ENCODE assay signal across 19 cellular contexts in genomic region chr3:13477946-13478345, GRCh38. TPM values are rescaled to one million over a fixed set of nuclear protein-coding genes. Genes with fewer than 3 reads are reported as not detected.
DNase-seq lines count a peak whose midpoint lies in the region; ATAC-seq, FAIRE-seq and TF ChIP-seq lines count a peak whose summit lies in the region.
"Had no signal": no experiment of that assay in that cellular context is flagged by ENCODE, and none has a peak within 500 bp of the region (broad histone marks: within the 10 kb centered on the region; RNA-seq: fewer than 3 reads in every experiment).

No MANE protein-coding gene starts in this region.

- peak overlapping the region in 1 of 3 experiments; percentile 27; a peak in 2 of 6 replicates for H3K4me3 ChIP-seq in HepG2 (replicated peaks in 1 of 3; ENCODE audit: insufficient read depth in 1 of 3, low read depth in 2 of 3, low read length in 3 of 3)
- no peak overlapping the region for H3K4me3 ChIP-seq in right lobe of liver
- no peak overlapping the region for H3K4me3 ChIP-seq in BE2C (ENCODE audit: low read depth, low read length)

- H3K79me2 ChIP-seq in HepG2 (ENCODE audit: insufficient read depth, low read length) = peaks cover 8% of the 10 kb centered on the region

- H3K36me3 ChIP-seq in HepG2 (replicated peaks in 1 of 2; ENCODE audit: control insufficient read depth in 1 of 2, insufficient read depth in 2 of 2, low read length in 2 of 2) (no peaks in the 10 kb centered on the region; a peak in 1 of 5 replicates), right lobe of liver (no peaks in the 10 kb centered on the region), BE2C (no peaks in the 10 kb centered on the region)

- peaks cover 15% of the 10 kb centered on the region for H3K27me3 Mint-ChIP-seq in nephron progenitor cell (ENCODE audit: low read depth, poor library complexity)
- peaks cover 5% of the 10 kb centered on the region for H3K27me3 Mint-ChIP-seq in T-helper 2 cell treated with Interferon-gamma antibody and Interleukin-4, amounts not matched to agents 5 μg/mL and 100 μg/mL, for 36 hours (ENCODE audit: low read depth)

- CTCF ChIA-PET in HepG2 (lab: Yijun Ruan, JAX; ENCODE audit: low intra/inter-chr PET ratio, low total read pairs) = no interaction called here

- H3K9me3 Mint-ChIP-seq in nephron progenitor cell = no peaks in the 10 kb centered on the region
- no peaks in the 10 kb centered on the region for H3K9me3 Mint-ChIP-seq in T-helper 2 cell treated with Interferon-gamma antibody and Interleukin-4, amounts not matched to agents 5 μg/mL and 100 μg/mL, for 36 hours
- H3K9me3 Mint-ChIP-seq: central memory CD8-positive, alpha-beta T cell had no signal

- intact Hi-C loops in HepG2 (cut with micrococcal nuclease; ENCODE audit: unreplicated experiment) (no loop called here), right lobe of liver (cut with DNase I) (no loop called here)

- peak overlapping the region; percentile 91 for H3K9ac ChIP-seq in HepG2 (ENCODE audit: insufficient read depth, low read depth, low read length)

- FAIRE-seq in HepG2 (lab: Jason Lieb, UNC) = peak; percentile 26
- FAIRE-seq: GM12892, TTC549 had no signal

- POLR2A ChIA-PET in HepG2 (lab: Yijun Ruan, JAX) = interaction anchor here (1.2 kb wide), 1 partner anchor 10 kb away, joined by 4 read pairs; no protein-coding TSS in a partner anchor

- DNase-seq in HepG2 (ENCODE audit: low spot score) = peak; percentile 49
- no peak for DNase-seq in right lobe of liver
- DNase-seq in nephron progenitor cell = no peak
- DNase-seq in T-helper 2 cell treated with Interferon-gamma antibody and Interleukin-4, amounts not matched to agents 5 μg/mL and 100 μg/mL, for 36 hours (ENCODE audit: low spot score) = no peak
- no peak for DNase-seq in BE2C
- DNase-seq in NCI-H2196 treated with DMSO at 0.1 percent for 48 hours (lab: John Stamatoyannopoulos, UW; ENCODE audit: unreplicated experiment) = no peak
- DNase-seq in GM20000 (ENCODE audit: low spot score) = no peak
- DNase-seq: ACHN; activated CD4-positive, alpha-beta T cell treated with anti-CD3 and anti-CD28 coated beads, Interleukin-2, amount 50 U/mL, for 1 hour; HCEC 1CT; left ventricle myocardium superior; NCI-H1436 treated with DMSO at 0.1 percent for 48 hours; OCI-M1; stimulated activated CD4-positive, alpha-beta T cell treated with anti-CD3 and anti-CD28 coated beads, Interleukin-15, amount 100 ng/mL, for 24 hours had no signal

- no peak for ATAC-seq in HepG2
- ATAC-seq in right lobe of liver = no peak
- ATAC-seq: left ventricle myocardium superior had no signal

- TF ChIP-seq CTCF in HepG2 (CRISPR knock-in tag; IDR thresholded peaks at IDR 0.05) = no peak
- no peak for TF ChIP-seq CTCF in right lobe of liver (IDR thresholded peaks at IDR 0.05)
- TF ChIP-seq CTCF in nephron progenitor cell (IDR thresholded peaks at IDR 0.05) = no peak
- TF ChIP-seq CTCF in BE2C (IDR thresholded peaks at IDR 0.05; ENCODE audit: low read depth, low read length) = no peak
- no peak for TF ChIP-seq CTCF in GM20000 (IDR thresholded peaks at IDR 0.05; ENCODE audit: extremely low read depth, missing control alignments)

- TF ChIP-seq EP300 in HepG2 (IDR thresholded peaks at IDR 0.05; ENCODE audit: low read depth in 2 of 2, low read length in 2 of 2) = no peak
- no peak for TF ChIP-seq EP300 in HepG2 (CRISPR knock-in tag; IDR thresholded peaks at IDR 0.05; ENCODE audit: borderline replicate concordance)

- peak overlapping the region; percentile 87 for H3K4me2 ChIP-seq in HepG2 (ENCODE audit: low read depth, low read length)

- in situ Hi-C loops in HepG2 (cut with HindIII; ENCODE audit: extremely low pct_ligation_motif_present, low pct_unique_long_range_greater_than_20kb) = no loop called here

- H3K27ac ChIP-seq in HepG2 (ENCODE audit: extremely low read length, insufficient read depth, low read length) (peak overlapping the region; percentile 45), right lobe of liver (no peak overlapping the region), cingulate gyrus (ENCODE audit: low read depth, low read length) (peak overlapping the region; percentile 81)

- TF ChIP-seq POLR2A in HepG2 (IDR thresholded peaks at IDR 0.05; ENCODE audit: insufficient read depth in 1 of 2, low read depth in 2 of 2, low read length in 2 of 2) (no peak), right lobe of liver (IDR thresholded peaks at IDR 0.05) (no peak)

- H3K4me3 Mint-ChIP-seq in nephron progenitor cell = peak overlapping the region; percentile 66
- no peak overlapping the region for H3K4me3 Mint-ChIP-seq in T-helper 2 cell treated with Interferon-gamma antibody and Interleukin-4, amounts not matched to agents 5 μg/mL and 100 μg/mL, for 36 hours

- no peaks in the 10 kb centered on the region for H3K36me3 Mint-ChIP-seq in nephron progenitor cell (ENCODE audit: low read depth)
- H3K36me3 Mint-ChIP-seq in T-helper 2 cell treated with Interferon-gamma antibody and Interleukin-4, amounts not matched to agents 5 μg/mL and 100 μg/mL, for 36 hours (ENCODE audit: low read depth) = no peaks in the 10 kb centered on the region

- H4K20me1 ChIP-seq in HepG2 (ENCODE audit: insufficient read depth, low read length) = no peaks in the 10 kb centered on the region

- 14% methylated on average over 6 of the region's 6 CpGs for WGBS in HepG2 (ENCODE audit: low lambda C conversion rate)
- WGBS in right lobe of liver (ENCODE audit: insufficient coverage, low coverage, low lambda C conversion rate, missing lambda C conversion rate) = 71% methylated on average over 4 of the region's 6 CpGs

- no peak overlapping the region for H3K27ac Mint-ChIP-seq in nephron progenitor cell
- H3K27ac Mint-ChIP-seq in T-helper 2 cell treated with Interferon-gamma antibody and Interleukin-4, amounts not matched to agents 5 μg/mL and 100 μg/mL, for 36 hours = no peak overlapping the region

- no peak for TF ChIP-seq RAD21 in HepG2 (CRISPR knock-in tag; IDR thresholded peaks at IDR 0.05)

- H3K4me1 ChIP-seq in HepG2 (ENCODE audit: insufficient read depth, low read length) = peaks cover 85% of the 10 kb centered on the region
- peaks cover 0 to 6% (median 2%) of the 10 kb centered on the region in 4 donors for H3K4me1 ChIP-seq in right lobe of liver
- no peaks in the 10 kb centered on the region for H3K4me1 ChIP-seq in BE2C

- no peaks in the 10 kb centered on the region for H3K9me3 ChIP-seq in HepG2 (ENCODE audit: low read length)
- no peaks in the 10 kb centered on the region for H3K9me3 ChIP-seq in right lobe of liver
- H3K9me3 ChIP-seq in BE2C = no peaks in the 10 kb centered on the region

- peaks cover 61% of the 10 kb centered on the region for H3K4me1 Mint-ChIP-seq in nephron progenitor cell
- peaks cover 4% of the 10 kb centered on the region for H3K4me1 Mint-ChIP-seq in T-helper 2 cell treated with Interferon-gamma antibody and Interleukin-4, amounts not matched to agents 5 μg/mL and 100 μg/mL, for 36 hours (ENCODE audit: low read depth)

- BruUV-seq in HepG2 (replicated peaks; lab: Mats Ljungman, UMichigan) = no TSS peak

- no peak overlapping the region for H2AFZ ChIP-seq in HepG2 (ENCODE audit: low read length)

- H3K27me3 ChIP-seq in HepG2 (ENCODE audit: control insufficient read depth in 1 of 2, insufficient read depth in 2 of 2, low read length in 2 of 2) (no peaks in the 10 kb centered on the region; a peak in 1 of 5 replicates), right lobe of liver (no peaks in the 10 kb centered on the region), BE2C (no peaks in the 10 kb centered on the region)

RNA-seq across cellular contexts. Expression of gene HDAC11, which starts 2.2 kb away (rescaled TPM):
- total RNA-seq in HepG2 (2016; rRNA removed; fragmentation: Illumina TruSeq; extraction: Trizol) (10.5 and 13.7 TPM in 2 replicates), right lobe of liver (10 to 100 TPM in 1 of 6 experiments, 1 to 10 TPM in 5; 2.2 to 10.8 (median 5.0) TPM)
- total RNA-seq in HepG2 (2016; cell fraction: cytosol; rRNA removed; fragmentation: Illumina TruSeq; extraction: Trizol; ENCODE audit: low read depth) = 4.0 and 4.5 TPM in 2 replicates
- total RNA-seq in HepG2 (2016; cell fraction: insoluble cytoplasmic fraction; rRNA removed; fragmentation: Illumina TruSeq; extraction: Trizol) = 8.3 and 12.0 TPM in 2 replicates
- 8.1 and 8.4 TPM in 2 replicates for total RNA-seq in HepG2 (2016; cell fraction: membrane; rRNA removed; fragmentation: Illumina TruSeq; extraction: Trizol)
- total RNA-seq in HepG2 (2016; cell fraction: nucleus; rRNA removed; fragmentation: Illumina TruSeq; extraction: Trizol) = 5.7 and 8.2 TPM in 2 replicates
- 33.1 and 49.7 TPM in 2 replicates for polyA plus RNA-seq in HepG2 (2011; rRNA removed)
- polyA plus RNA-seq in HepG2 (2011; cell fraction: cytosol; rRNA removed) = 45.0 and 52.1 TPM in 2 replicates
- 54.1 and 56.2 TPM in 2 replicates for polyA plus RNA-seq in HepG2 (2011; cell fraction: nucleus; rRNA removed)
- 51.6 and 55.6 TPM in 2 replicates for polyA plus RNA-seq in HepG2 (2012)
- 4.4 and 6.3 TPM in 2 replicates for polyA plus RNA-seq in HepG2 (2016; cell fraction: cytosol; fragmentation: Illumina TruSeq; extraction: Trizol; ENCODE audit: low read depth)
- polyA plus RNA-seq in HepG2 (2016; cell fraction: insoluble cytoplasmic fraction; fragmentation: Illumina TruSeq; extraction: Trizol; ENCODE audit: low read depth) = 9.3 and 10.5 TPM in 2 replicates
- 7.6 and 9.8 TPM in 2 replicates for polyA plus RNA-seq in HepG2 (2016; cell fraction: membrane; fragmentation: Illumina TruSeq; extraction: Trizol; ENCODE audit: low read depth)
- polyA plus RNA-seq in HepG2 (2016; cell fraction: nucleus; fragmentation: Illumina TruSeq; extraction: Trizol; ENCODE audit: insufficient read depth, low read depth) = 10.6 and 11.8 TPM in 2 replicates
- 4.8 and 66.6 TPM in 2 replicates for polyA minus RNA-seq in HepG2 (2011; rRNA and poly(A)+ RNA removed; ENCODE audit: low replicate concordance)
- 29.4 and 31.1 TPM in 2 replicates for polyA minus RNA-seq in HepG2 (2011; cell fraction: cytosol; rRNA and poly(A)+ RNA removed)
- 21.3 and 22.1 TPM in 2 replicates for polyA minus RNA-seq in HepG2 (2011; cell fraction: nucleus; rRNA and poly(A)+ RNA removed)
- polyA plus RNA-seq in BE2C (2012; ENCODE audit: insufficient read depth, insufficient read length, low read depth) = 2.4 TPM

RNA-seq across cellular contexts. Expression of gene NUP210, which starts 57.8 kb away (rescaled TPM):
- total RNA-seq in HepG2 (2016; rRNA removed; fragmentation: Illumina TruSeq; extraction: Trizol) = 18.2 and 35.2 TPM in 2 replicates
- 2.4 and 3.0 TPM in 2 replicates for total RNA-seq in HepG2 (2016; cell fraction: cytosol; rRNA removed; fragmentation: Illumina TruSeq; extraction: Trizol; ENCODE audit: low read depth)
- total RNA-seq in HepG2 (2016; cell fraction: insoluble cytoplasmic fraction; rRNA removed; fragmentation: Illumina TruSeq; extraction: Trizol) = 13.5 and 35.7 TPM in 2 replicates
- 7.5 TPM in 2 replicates for total RNA-seq in HepG2 (2016; cell fraction: membrane; rRNA removed; fragmentation: Illumina TruSeq; extraction: Trizol)
- total RNA-seq in HepG2 (2016; cell fraction: nucleus; rRNA removed; fragmentation: Illumina TruSeq; extraction: Trizol) = 48.2 and 58.1 TPM in 2 replicates
- 31.6 and 44.3 TPM in 2 replicates for polyA plus RNA-seq in HepG2 (2011; rRNA removed)
- 17.7 and 20.2 TPM in 2 replicates for polyA plus RNA-seq in HepG2 (2011; cell fraction: cytosol; rRNA removed)
- polyA plus RNA-seq in HepG2 (2011; cell fraction: nucleus; rRNA removed) = 105 and 126 TPM in 2 replicates
- polyA plus RNA-seq in HepG2 (2012) = 34.3 and 44.8 TPM in 2 replicates
- polyA plus RNA-seq in HepG2 (2016; cell fraction: cytosol; fragmentation: Illumina TruSeq; extraction: Trizol; ENCODE audit: low read depth) = 1.3 and 1.6 TPM in 2 replicates
- polyA plus RNA-seq in HepG2 (2016; cell fraction: insoluble cytoplasmic fraction; fragmentation: Illumina TruSeq; extraction: Trizol; ENCODE audit: low read depth) = 10.1 and 14.0 TPM in 2 replicates
- polyA plus RNA-seq in HepG2 (2016; cell fraction: membrane; fragmentation: Illumina TruSeq; extraction: Trizol; ENCODE audit: low read depth) = 2.8 and 3.5 TPM in 2 replicates
- polyA plus RNA-seq in HepG2 (2016; cell fraction: nucleus; fragmentation: Illumina TruSeq; extraction: Trizol; ENCODE audit: insufficient read depth, low read depth) = 83.4 and 84.9 TPM in 2 replicates
- polyA minus RNA-seq in HepG2 (2011; rRNA and poly(A)+ RNA removed; ENCODE audit: low replicate concordance) = 104 and 110 TPM in 2 replicates
- polyA minus RNA-seq in HepG2 (2011; cell fraction: cytosol; rRNA and poly(A)+ RNA removed) = 31.9 and 35.7 TPM in 2 replicates
- polyA minus RNA-seq in HepG2 (2011; cell fraction: nucleus; rRNA and poly(A)+ RNA removed) = 50.5 and 60.3 TPM in 2 replicates
- total RNA-seq in right lobe of liver = 10 to 100 TPM; 11.7 to 17.7 (median 15.6) TPM
- polyA plus RNA-seq in BE2C (2012; ENCODE audit: insufficient read depth, insufficient read length, low read depth) = 24.3 TPM
- total RNA-seq: myocyte had no signal

Comparison
In these comparisons a context has a peak if more than half of its experiments do, and no peak if none do; other contexts are left out.
1. H3K27ac ChIP-seq: peak in HepG2 (single experiment) and cingulate gyrus (single experiment); none in right lobe of liver (0 of 3).